Comparison of ENCODE assay signal across 8 cellular contexts in the genomic region with DNA sequence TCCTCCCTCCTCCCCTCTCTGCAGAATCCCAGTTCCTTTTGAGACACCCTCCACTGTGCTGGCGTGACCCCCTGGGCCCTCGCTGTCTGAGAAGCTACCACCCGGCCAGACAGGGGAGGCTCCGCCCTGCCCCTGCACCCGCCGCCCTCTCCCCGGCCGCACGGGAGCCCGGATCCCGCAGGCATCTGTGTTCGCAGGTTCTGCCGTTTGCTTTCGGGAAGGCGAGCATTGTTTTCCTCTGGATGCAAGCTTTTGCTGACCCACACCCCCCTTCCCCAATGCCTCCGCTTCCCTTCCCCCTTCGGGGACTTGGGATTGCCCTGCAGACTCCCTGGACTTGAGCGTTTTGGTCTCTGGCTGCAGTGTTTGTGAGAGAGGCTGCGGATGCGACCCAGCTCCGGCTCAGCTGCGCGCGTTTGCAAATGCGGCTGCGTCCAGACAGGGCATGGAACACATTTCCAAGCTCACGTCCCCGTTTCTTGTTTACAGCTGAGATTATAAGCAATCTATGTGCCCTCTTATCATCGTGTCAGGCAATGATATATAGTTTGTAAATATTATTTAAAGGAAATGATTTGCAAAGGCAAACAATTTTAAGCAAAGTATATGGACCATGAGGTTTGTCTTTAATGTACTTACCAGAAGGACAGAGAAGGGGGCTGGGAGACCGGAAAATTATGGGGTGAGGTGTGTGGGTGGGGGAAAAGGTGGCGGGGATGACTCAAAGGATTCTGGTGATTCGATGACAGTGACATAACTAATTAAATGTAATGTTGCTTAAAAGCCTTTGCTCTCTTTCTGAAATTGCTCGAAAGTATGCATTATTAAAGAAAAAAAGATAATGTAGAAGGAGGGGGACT.
DNase-seq lines count a peak whose midpoint lies in the region; ATAC-seq and TF ChIP-seq lines count a peak whose summit lies in the region.

No MANE protein-coding gene starts in this region.

- intact Hi-C loops in head of caudate nucleus (cut with DNase I) (loop anchor here (10.0 kb wide), 1 partner anchor 763 kb away; a partner anchor contains a TSS), upper lobe of right lung (cut with DNase I) (no loop called here)

- H3K4me3 ChIP-seq in upper lobe of right lung: peak overlapping the region; percentile 51

- H3K27ac ChIP-seq in upper lobe of right lung: peak overlapping the region; percentile 61

- no peak for TF ChIP-seq CTCF in upper lobe of right lung (IDR thresholded peaks at IDR 0.05)

- peaks cover 9% of the 10 kb centered on the region for H3K4me1 ChIP-seq in upper lobe of right lung

- peaks cover 0 to under 1% of the 10 kb centered on the region in 2 donors for H3K9me3 Mint-ChIP-seq in activated naive CD4-positive, alpha-beta T cell treated with anti-CD3 and anti-CD28 coated beads, Interleukin-2, amount 50 U/mL, for 72 hours

- in situ Hi-C loops in Caki2 (cut with HindIII; ENCODE audit: low pct_unique_long_range_greater_than_20kb, low sequenced_read_pairs): no loop called here

- peak; percentile 53 for ATAC-seq in HG02588 (IDR thresholded peaks at IDR 0.05; ENCODE audit: unreplicated experiment)
- peak; percentile 43 to 79 for ATAC-seq in activated naive CD4-positive, alpha-beta T cell treated with anti-CD3 and anti-CD28 coated beads, Interleukin-2, amount 50 U/mL, for 72 hours
- ATAC-seq in upper lobe of right lung: peak; percentile 92

- no peak overlapping the region for H3K27ac Mint-ChIP-seq in activated naive CD4-positive, alpha-beta T cell treated with anti-CD3 and anti-CD28 coated beads, Interleukin-2, amount 50 U/mL, for 72 hours

- no peaks in the 10 kb centered on the region for H3K9me3 ChIP-seq in upper lobe of right lung

- H3K36me3 ChIP-seq in upper lobe of right lung: no peaks in the 10 kb centered on the region

- DNase-seq in Caki2 (ENCODE audit: low read depth) (peak; percentile 58), NCI-H446 treated with DMSO at 0.1 percent for 48 hours (lab: John Stamatoyannopoulos, UW) (peak; percentile 39), head of caudate nucleus (peak; percentile 43 to 84 (median 70)), nucleus accumbens (lab: John Stamatoyannopoulos, UW) (peak in 51 of 56 donors; percentile 5 to 76 (median 40)), upper lobe of right lung (peak; percentile 76)
- peak in 1 of 2 donors; percentile 23 for DNase-seq in activated naive CD4-positive, alpha-beta T cell treated with anti-CD3 and anti-CD28 coated beads, Interleukin-2, amount 50 U/mL, for 72 hours (ENCODE audit: low spot score in 2 of 2)
- no peak for DNase-seq in NK-92 treated with Interleukin-12 subunit alpha and Interleukin-12 subunit beta, amount 100 ng/mL, for 24 hours (lab: John Stamatoyannopoulos, UW)

- H3K36me3 Mint-ChIP-seq in activated naive CD4-positive, alpha-beta T cell treated with anti-CD3 and anti-CD28 coated beads, Interleukin-2, amount 50 U/mL, for 72 hours: no peaks in the 10 kb centered on the region

- H3K27me3 ChIP-seq in upper lobe of right lung: no peaks in the 10 kb centered on the region
